31 cellular contexts compared by ENCODE assay signal in the genomic region with DNA sequence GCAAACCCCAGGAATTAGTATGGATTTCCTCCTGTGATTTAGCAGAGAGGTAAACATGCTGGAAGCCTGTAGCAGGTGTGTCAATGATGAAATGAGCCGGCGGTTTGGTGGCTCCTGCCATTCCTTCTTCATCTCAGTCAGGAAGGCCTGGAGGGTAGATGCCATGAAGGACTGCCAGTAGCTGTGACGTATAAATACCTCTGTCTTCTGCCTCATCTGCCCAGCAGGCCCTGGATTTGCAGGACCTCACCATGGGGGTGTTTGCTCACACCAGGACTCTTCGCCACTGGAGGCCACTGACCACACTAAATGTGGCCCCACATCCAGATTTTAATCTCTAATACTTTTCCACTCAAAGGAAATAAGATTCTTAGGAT. TPM values are rescaled to one million over a fixed set of nuclear protein-coding genes. Genes with fewer than 3 reads are reported as not detected.
"Had no signal": no experiment of that assay in that cellular context is flagged by ENCODE, and none has a peak within 500 bp of the region (broad histone marks: within the 10 kb centered on the region; RNA-seq: fewer than 3 reads in every experiment).

No MANE protein-coding gene starts in this region.

- H3K4me1 Mint-ChIP-seq: mesothelial cell of epicardium had no signal

- H3K27me3 ChIP-seq: colonic mucosa, esophagus squamous epithelium, gastrocnemius medialis, heart right ventricle had no signal

- ATAC-seq: effector memory CD8-positive, alpha-beta T cell; esophagus mucosa; gastrocnemius medialis; heart right ventricle; left cardiac atrium; left lung; left ventricle myocardium superior; lower lobe of right lung; mucosa of descending colon had no signal

- H3K4me3 Mint-ChIP-seq: dendritic cell treated with granulocyte-macrophage colony-stimulating factor and Interleukin-4, amounts not matched to agents 40 ng/mL and 50 ng/mL, for 4 days; effector memory CD8-positive, alpha-beta T cell; endodermal cell; mesothelial cell of epicardium had no signal

- FAIRE-seq: endometrium, islet of Langerhans, keratinocyte had no signal

- H3K4me3 ChIP-seq: colonic mucosa, esophagus squamous epithelium, gastrocnemius medialis, heart right ventricle, left lung, lower lobe of right lung, mucosa of descending colon had no signal

- H3K9me3 ChIP-seq: colonic mucosa, esophagus squamous epithelium, gastrocnemius medialis, heart right ventricle, left lung, lower lobe of right lung, mucosa of descending colon had no signal

- H3K27ac Mint-ChIP-seq: dendritic cell treated with granulocyte-macrophage colony-stimulating factor and Interleukin-4, amounts not matched to agents 40 ng/mL and 50 ng/mL, for 4 days; effector memory CD8-positive, alpha-beta T cell; endodermal cell; mesothelial cell of epicardium had no signal

- DNase-seq: colonic mucosa; cortex of kidney; effector CD8-positive, alpha-beta T cell; effector memory CD8-positive, alpha-beta T cell; endodermal cell; esophagus squamous epithelium; foreskin fibroblast; foreskin melanocyte; gastrocnemius medialis; glutamatergic neuron; head of caudate nucleus; heart right ventricle; hippocampal formation; left cardiac atrium; left lung; left ventricle myocardium superior; lower lobe of right lung; mesenchymal stem cell; mucosa of descending colon had no signal

- H3K9me3 Mint-ChIP-seq: dendritic cell treated with granulocyte-macrophage colony-stimulating factor and Interleukin-4, amounts not matched to agents 40 ng/mL and 50 ng/mL, for 4 days; effector memory CD8-positive, alpha-beta T cell; endodermal cell; mesothelial cell of epicardium had no signal

- H3K36me3 Mint-ChIP-seq: mesothelial cell of epicardium had no signal

- H3K27ac ChIP-seq: colonic mucosa, epithelial cell of prostate, esophagus squamous epithelium, gastrocnemius medialis, heart right ventricle, left lung, lower lobe of right lung had no signal

- H3K36me3 ChIP-seq: colonic mucosa, esophagus squamous epithelium, gastrocnemius medialis, heart right ventricle, left lung, lower lobe of right lung had no signal

RNA-seq across cellular contexts. Expression of a gene that starts 16.1 kb away (rescaled TPM):
- total RNA-seq: dermis microvascular lymphatic vessel endothelial cell, esophagus mucosa, esophagus squamous epithelium, glomerular endothelial cell, kidney epithelial cell, left ventricle myocardium superior, lung microvascular endothelial cell, mesothelial cell of epicardium, mucosa of descending colon, myocyte had no signal
- polyA plus RNA-seq: keratinocyte had no signal

RNA-seq across cellular contexts. Expression of a gene that starts 24.4 kb away (rescaled TPM):
- total RNA-seq: gastrocnemius medialis, lung microvascular endothelial cell had no signal
